ENCODE assay signal across 9 cellular contexts in the genomic region with DNA sequence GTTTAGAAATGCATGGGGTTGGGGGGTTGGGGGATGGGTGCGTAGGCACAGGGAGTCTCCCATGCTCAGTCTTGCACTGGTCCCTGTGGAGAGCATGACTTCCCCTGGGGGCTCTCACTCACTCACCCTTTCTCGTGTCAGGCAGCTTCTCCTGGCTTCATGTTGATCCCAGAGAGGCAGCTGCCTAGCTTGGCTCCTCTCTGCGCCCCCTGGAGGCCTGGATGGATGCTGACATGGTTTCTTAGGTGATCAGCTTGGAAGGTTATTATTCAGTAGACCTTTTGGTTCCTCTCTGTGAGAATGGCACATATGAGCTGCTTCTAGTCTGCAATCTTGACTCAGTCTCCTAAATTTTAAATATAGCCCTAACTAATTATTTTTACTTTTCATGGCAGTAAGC.
DNase-seq lines count a peak whose midpoint lies in the region; ATAC-seq, FAIRE-seq and TF ChIP-seq lines count a peak whose summit lies in the region.
"Had no signal": no experiment of that assay in that cellular context is flagged by ENCODE, and none has a peak within 500 bp of the region (broad histone marks: within the 10 kb centered on the region; RNA-seq: fewer than 3 reads in every experiment).

No MANE protein-coding gene starts in this region.

- H3K4me1 ChIP-seq in mucosa of descending colon (ENCODE audit: low read depth), result no peaks in the 10 kb centered on the region

- DNase-seq in D341Med (ENCODE audit: low spot score) (peak; percentile 15), M059J (ENCODE audit: low read depth) (peak; percentile 28), fibroblast of villous mesenchyme (ENCODE audit: low read depth) (no peak), mucosa of descending colon (no peak), DMS153 (lab: John Stamatoyannopoulos, UW) (no peak), GM12892 (ENCODE audit: insufficient read length) (no peak)
- DNase-seq: NCI-H1694 treated with DMSO at 0.1 percent for 48 hours had no signal

- ATAC-seq in GM19035 (IDR thresholded peaks at IDR 0.05; ENCODE audit: unreplicated experiment) (peak; percentile 67), GM21528 (IDR thresholded peaks at IDR 0.05; ENCODE audit: low FRiP score, unreplicated experiment) (no peak), mucosa of descending colon (no peak)

- TF ChIP-seq CTCF in fibroblast of villous mesenchyme (IDR thresholded peaks at IDR 0.05; ENCODE audit: insufficient read depth, low read depth, low read length), result peak; percentile 35
- no peak for TF ChIP-seq CTCF in mucosa of descending colon (IDR thresholded peaks at IDR 0.05)

- no peak overlapping the region for H3K4me3 ChIP-seq in fibroblast of villous mesenchyme (ENCODE audit: low read depth, low read length)
- H3K4me3 ChIP-seq in mucosa of descending colon, result no peak overlapping the region

- peaks cover 8% of the 10 kb centered on the region for H3K9me3 ChIP-seq in mucosa of descending colon

- no peaks in the 10 kb centered on the region for H3K36me3 ChIP-seq in mucosa of descending colon (ENCODE audit: low read depth)

- intact Hi-C loops in mucosa of descending colon (cut with DNase I, micrococcal nuclease), result no loop called here

- TF ChIP-seq POLR2A in GM12892 (IDR thresholded peaks at IDR 0.05; ENCODE audit: low read depth, low read length), result no peak

- no peak for FAIRE-seq in GM12892 (lab: Jason Lieb, UNC)

Comparison
In these comparisons a context has a peak if more than half of its experiments do, and no peak if none do; other contexts are left out.
1. DNase-seq: peak in D341Med (single experiment) and M059J (single experiment); none in fibroblast of villous mesenchyme (single experiment), mucosa of descending colon (0 of 3), DMS153 (single experiment) and GM12892 (single experiment).